In genomic region chr17:39652635-39653315, GRCh38 we compare ENCODE assay signal across 7 cellular contexts. TPM values are rescaled to one million over a fixed set of nuclear protein-coding genes. Genes with fewer than 3 reads are reported as not detected.
DNase-seq lines count a peak whose midpoint lies in the region; ATAC-seq and TF ChIP-seq lines count a peak whose summit lies in the region.
"Had no signal": no experiment of that assay in that cellular context is flagged by ENCODE, and none has a peak within 500 bp of the region (broad histone marks: within the 10 kb centered on the region; RNA-seq: fewer than 3 reads in every experiment).

No MANE protein-coding gene starts in this region.

- in situ Hi-C loops in mammary epithelial cell (cut with MboI; ENCODE audit: low sequenced_read_pairs in 2 of 2), result no loop called here

- H3K27me3 ChIP-seq in breast epithelium (no peaks in the 10 kb centered on the region), mammary epithelial cell (ENCODE audit: insufficient read depth, low read length) (no peaks in the 10 kb centered on the region), upper lobe of left lung (no peaks in the 10 kb centered on the region)

- H3K36me3 ChIP-seq in breast epithelium, result no peaks in the 10 kb centered on the region
- H3K36me3 ChIP-seq in mammary epithelial cell (ENCODE audit: insufficient read depth, low read length), result no peaks in the 10 kb centered on the region
- H3K36me3 ChIP-seq in upper lobe of left lung, result peaks cover 0 to 23% (median 13%) of the 10 kb centered on the region in 4 donors

- no peaks in the 10 kb centered on the region for H3K4me1 ChIP-seq in breast epithelium
- H3K4me1 ChIP-seq in mammary epithelial cell (ENCODE audit: insufficient read depth, low read length), result no peaks in the 10 kb centered on the region
- peaks cover 20 to 55% (median 32%) of the 10 kb centered on the region in 4 donors for H3K4me1 ChIP-seq in upper lobe of left lung

- CTCF ChIA-PET in mammary epithelial cell (lab: Charles Lee; ENCODE audit: low non-redundant PET), result interaction anchor here (0.7 kb wide), 1 partner anchor 111 kb away, joined by 4 read pairs; no protein-coding TSS in a partner anchor

- TF ChIP-seq EP300 in upper lobe of left lung (IDR thresholded peaks at IDR 0.05), result no peak

- H3K27me3 Mint-ChIP-seq in immature natural killer cell (ENCODE audit: low read depth in 3 of 3), result peaks cover 2 to 5% (median 4%) of the 10 kb centered on the region in 3 donors

- no peaks in the 10 kb centered on the region for H3K36me3 Mint-ChIP-seq in immature natural killer cell

- intact Hi-C loops in breast epithelium (cut with DNase I; ENCODE audit: low total_unique reads), result no loop called here
- intact Hi-C loops in mammary epithelial cell (cut with micrococcal nuclease), result no loop called here

- DNase-seq in breast epithelium (ENCODE audit: low spot score in 2 of 2) (no peak), mammary epithelial cell (no peak), immature natural killer cell (no peak), upper lobe of left lung (no peak), GDM1 (lab: John Stamatoyannopoulos, UW) (no peak)
- DNase-seq: NCI-H2171 treated with DMSO at 0.1 percent for 48 hours had no signal

- TF ChIP-seq POLR2A in breast epithelium (IDR thresholded peaks at IDR 0.05) (no peak), upper lobe of left lung (IDR thresholded peaks at IDR 0.05) (no peak)

- H3K4me1 Mint-ChIP-seq in immature natural killer cell, result peaks cover 47 to 52% of the 10 kb centered on the region in 2 donors

- peaks cover 4% of the 10 kb centered on the region for H3K79me2 ChIP-seq in mammary epithelial cell (ENCODE audit: insufficient read depth, low read length)

- H3K9me3 Mint-ChIP-seq in immature natural killer cell, result no peaks in the 10 kb centered on the region

- H3K4me3 ChIP-seq in breast epithelium (no peak overlapping the region), mammary epithelial cell (replicated peaks in 1 of 3; ENCODE audit: insufficient read depth in 1 of 3, low read depth in 2 of 3, low read length in 3 of 3) (no peak overlapping the region), upper lobe of left lung (no peak overlapping the region)

- peak overlapping the region; percentile 50 to 58 for H3K27ac ChIP-seq in breast epithelium
- no peak overlapping the region for H3K27ac ChIP-seq in mammary epithelial cell (ENCODE audit: insufficient read depth, low read depth, low read length)
- peak overlapping the region; percentile 28 to 90 (median 63) for H3K27ac ChIP-seq in upper lobe of left lung

- H3K9me3 ChIP-seq in breast epithelium (no peaks in the 10 kb centered on the region), mammary epithelial cell (replicated peaks; ENCODE audit: insufficient read depth, low read length) (no peaks in the 10 kb centered on the region), upper lobe of left lung (no peaks in the 10 kb centered on the region)

- TF ChIP-seq CTCF in breast epithelium (IDR thresholded peaks at IDR 0.05), result no peak
- TF ChIP-seq CTCF in mammary epithelial cell (conservative IDR thresholded peaks at IDR 0.05 in 1 of 2, IDR thresholded peaks at IDR 0.05 in 1 of 2; ENCODE audit: extremely low read depth in 1 of 2, insufficient read depth in 1 of 2, low read depth in 1 of 2, low read length in 2 of 2), result no peak
- no peak for TF ChIP-seq CTCF in upper lobe of left lung (IDR thresholded peaks at IDR 0.05)

- peak overlapping the region; percentile 7 to 81 (median 54) for H3K27ac Mint-ChIP-seq in immature natural killer cell

- dilution Hi-C loops in mammary epithelial cell (cut with HindIII; ENCODE audit: low sequenced_read_pairs), result no loop called here

- H2AFZ ChIP-seq in mammary epithelial cell (ENCODE audit: low read depth, low read length), result no peak overlapping the region

- H3K9ac ChIP-seq in mammary epithelial cell (ENCODE audit: insufficient read depth, low read length), result no peak overlapping the region

- no peak overlapping the region for H3K4me2 ChIP-seq in mammary epithelial cell (ENCODE audit: insufficient read depth, low read depth, low read length)

- H4K20me1 ChIP-seq in mammary epithelial cell (ENCODE audit: insufficient read depth, low read length), result no peaks in the 10 kb centered on the region

- no peak for ATAC-seq in upper lobe of left lung (ENCODE audit: low FRiP score in 2 of 2)
- ATAC-seq in GM21360 (IDR thresholded peaks at IDR 0.05; ENCODE audit: unreplicated experiment), result no peak

- no peak overlapping the region for H3K4me3 Mint-ChIP-seq in immature natural killer cell

- no TSS peak for BruUV-seq in mammary epithelial cell (replicated peaks; lab: Mats Ljungman, UMichigan)

- 82% methylated on average over 3 of the region's 6 CpGs for WGBS in mammary epithelial cell (ENCODE audit: low coverage, missing lambda C conversion rate)
- 66 to 73% methylated on average over 6 of the region's 6 CpGs for WGBS in upper lobe of left lung, 2 donors

RNA-seq across cellular contexts. Expression of gene TCAP, which starts 12.4 kb away (rescaled TPM):
- total RNA-seq in breast epithelium (under 1 TPM; 0.48 to 0.73 (median 0.66) TPM), mammary epithelial cell (under 1 TPM; 0.33 to 0.42 TPM), upper lobe of left lung (1 to 10 TPM in 5 of 6 donors, under 1 TPM in 1; 0.39 to 4.2 (median 2.5) TPM)
- polyA plus RNA-seq in mammary epithelial cell (0.10 TPM), immature natural killer cell (not detected)
- not detected for polyA minus RNA-seq in mammary epithelial cell

RNA-seq across cellular contexts. Expression of gene PNMT, which starts 15.5 kb away (rescaled TPM):
- 1 to 10 TPM; 1.6 to 9.5 (median 5.1) TPM for total RNA-seq in breast epithelium
- total RNA-seq in mammary epithelial cell, result not detected
- not detected for polyA plus RNA-seq in mammary epithelial cell
- not detected for polyA minus RNA-seq in mammary epithelial cell
- polyA plus RNA-seq in immature natural killer cell, result 1 to 10 TPM in 2 of 3 donors, not detected in 1; 1.4 to 1.6 TPM
- total RNA-seq in upper lobe of left lung, result 10 to 100 TPM in 3 of 6 donors, 1 to 10 TPM in 3; 3.1 to 21.3 (median 7.0) TPM

RNA-seq across cellular contexts. Expression of gene STARD3, which starts 15.8 kb away (rescaled TPM):
- total RNA-seq in breast epithelium (10 to 100 TPM; 37.0 to 43.9 (median 42.0) TPM), mammary epithelial cell (10 to 100 TPM; 20.2 to 35.7 TPM), upper lobe of left lung (100 to 1,000 TPM in 2 of 6 donors, 10 to 100 TPM in 4; 27.5 to 315 (median 84.1) TPM)
- polyA plus RNA-seq in mammary epithelial cell (36.7 TPM), immature natural killer cell (10 to 100 TPM; 45.1 to 88.6 (median 78.5) TPM)
- 18.9 TPM for polyA minus RNA-seq in mammary epithelial cell

RNA-seq across cellular contexts. Expression of gene PPP1R1B, which starts 26.0 kb away (rescaled TPM):
- total RNA-seq in breast epithelium (10 to 100 TPM; 22.6 to 71.3 (median 67.5) TPM), mammary epithelial cell (under 1 TPM in 1 of 2 donors, not detected in 1; 0.17 TPM), upper lobe of left lung (10 to 100 TPM; 10.9 to 22.4 (median 13.8) TPM)
- polyA plus RNA-seq in mammary epithelial cell (0.07 TPM), immature natural killer cell (not detected)
- polyA minus RNA-seq in mammary epithelial cell, result not detected

RNA-seq across cellular contexts. Expression of gene PGAP3, which starts 35.1 kb away (rescaled TPM):
- 10 to 100 TPM; 11.7 to 23.7 (median 21.6) TPM for total RNA-seq in breast epithelium
- 10 to 100 TPM in 1 of 2 donors, 1 to 10 TPM in 1; 8.3 to 13.2 TPM for total RNA-seq in mammary epithelial cell
- polyA plus RNA-seq in mammary epithelial cell, result 5.0 TPM
- 6.7 TPM for polyA minus RNA-seq in mammary epithelial cell
- 10 to 100 TPM; 24.0 to 47.1 (median 37.8) TPM for polyA plus RNA-seq in immature natural killer cell
- 10 to 100 TPM; 15.2 to 64.0 (median 27.9) TPM for total RNA-seq in upper lobe of left lung
